In genomic region chr15:77393471-77393840, GRCh38 we compare ENCODE assay signal across 39 cellular contexts. TPM values are rescaled to one million over a fixed set of nuclear protein-coding genes. Genes with fewer than 3 reads are reported as not detected.
DNase-seq lines count a peak whose midpoint lies in the region; ATAC-seq, FAIRE-seq and TF ChIP-seq lines count a peak whose summit lies in the region.
"Had no signal": no experiment of that assay in that cellular context is flagged by ENCODE, and none has a peak within 500 bp of the region (broad histone marks: within the 10 kb centered on the region; RNA-seq: fewer than 3 reads in every experiment).

No MANE protein-coding gene starts in this region.

- POLR2A ChIA-PET in OCI-LY7 (lab: Charles Lee) = interaction anchor here (0.6 kb wide), 1 partner anchor 1110 kb away, joined by 4 read pairs; no protein-coding TSS in a partner anchor

- no peak for FAIRE-seq in bronchial epithelial cell (lab: Jason Lieb, UNC)
- FAIRE-seq: GM18507, RCC 7860, TTC549, urothelium cell line had no signal

- H3K4me2 ChIP-seq in OCI-LY7 (ENCODE audit: low read length) = no peak overlapping the region
- H3K4me2 ChIP-seq: neural progenitor cell had no signal

- TF ChIP-seq CTCF in bronchial epithelial cell (IDR thresholded peaks at IDR 0.05; ENCODE audit: insufficient read depth, low read length, severe bottlenecking) = no peak
- TF ChIP-seq CTCF in OCI-LY7 (conservative IDR thresholded peaks at IDR 0.05; ENCODE audit: low read length) = no peak
- no peak for TF ChIP-seq CTCF in adrenal gland (IDR thresholded peaks at IDR 0.05)

- H3K9me3 ChIP-seq in OCI-LY7 (ENCODE audit: low read length) = peaks cover 25% of the 10 kb centered on the region; the same call in 1 of the 2 replicates
- H3K9me3 ChIP-seq in adrenal gland (replicated peaks in 1 of 3) = peaks cover 0 to 12% (median 5%) of the 10 kb centered on the region in 3 donors
- H3K9me3 ChIP-seq: testis had no signal

- no peak overlapping the region for H2AFZ ChIP-seq in OCI-LY7 (ENCODE audit: low read length)
- H2AFZ ChIP-seq: neural progenitor cell had no signal

- DNase-seq in ELR (ENCODE audit: low read depth) = peak; percentile 52
- peak; percentile 15 for DNase-seq in LHCN-M2 (ENCODE audit: low read depth)
- peak; percentile 49 for DNase-seq in bronchial epithelial cell (ENCODE audit: low read depth)
- peak; percentile 8 for DNase-seq in glomerular visceral epithelial cell (ENCODE audit: extremely low spot score)
- DNase-seq in stimulated activated effector memory CD8-positive, alpha-beta T cell treated with anti-CD3 and anti-CD28 coated beads, Interleukin-12 subunit alpha, Interleukin-12 subunit beta, amount 100 ng/mL, for 72 hours (ENCODE audit: low spot score in 2 of 2) = no peak
- DNase-seq in OCI-LY7 (ENCODE audit: low spot score) = no peak
- DNase-seq in adrenal gland = no peak
- DNase-seq: activated CD4-positive, alpha-beta memory T cell treated with anti-CD3 and anti-CD28 coated beads for 36 hours; activated CD4-positive, CD25-positive, alpha-beta regulatory T cell treated with anti-CD3 and anti-CD28 coated beads, Interleukin-2, amount 50 U/mL, for 72 hours; activated CD8-positive, alpha-beta memory T cell treated with anti-CD3 and anti-CD28 coated beads, Interleukin-2, amount 50 U/mL, for 48 hours; anterior cingulate cortex; caudate nucleus; COR-L47; cortex of kidney; DMS79; endodermal cell; heart left ventricle; kidney glomerular epithelial cell; NCI-H2081; NCI-H2227 treated with DMSO at 0.1 percent for 48 hours; NCI-H748 treated with DMSO at 0.1 percent for 48 hours; posterior cingulate gyrus; sigmoid colon; stimulated activated naive CD8-positive, alpha-beta T cell treated with anti-CD3 and anti-CD28 coated beads, Interleukin-15, Interleukin-2, amounts not matched to agents 100 U/mL and 50 U/mL, for 24 hours; testis had no signal

- H3K4me3 ChIP-seq in bronchial epithelial cell (ENCODE audit: low read depth, low read length) (no peak overlapping the region), OCI-LY7 (ENCODE audit: low read depth, low read length, poor library complexity, severe bottlenecking) (no peak overlapping the region), adrenal gland (no peak overlapping the region)
- H3K4me3 ChIP-seq: BLaER1 treated with 17β-estradiol and CSF1 and Interleukin-3, amounts not matched to agents 10 nM and 100 nM; esophagus muscularis mucosa; heart left ventricle; neural progenitor cell; sigmoid colon; SK-N-MC; testis had no signal

- H3K9me3 Mint-ChIP-seq in stimulated activated effector memory CD8-positive, alpha-beta T cell treated with anti-CD3 and anti-CD28 coated beads, Interleukin-12 subunit alpha, Interleukin-12 subunit beta, amount 100 ng/mL, for 72 hours = peaks cover 24% of the 10 kb centered on the region

- no peaks in the 10 kb centered on the region for H3K36me3 ChIP-seq in bronchial epithelial cell (ENCODE audit: control insufficient read depth, insufficient read depth, low read length)
- no peaks in the 10 kb centered on the region for H3K36me3 ChIP-seq in OCI-LY7 (ENCODE audit: insufficient read depth, low read length)
- no peaks in the 10 kb centered on the region for H3K36me3 ChIP-seq in adrenal gland (replicated peaks in 1 of 2)
- H3K36me3 ChIP-seq: esophagus muscularis mucosa, heart left ventricle, sigmoid colon had no signal

- peaks cover 5% of the 10 kb centered on the region for H3K4me1 Mint-ChIP-seq in stimulated activated effector memory CD8-positive, alpha-beta T cell treated with anti-CD3 and anti-CD28 coated beads, Interleukin-12 subunit alpha, Interleukin-12 subunit beta, amount 100 ng/mL, for 72 hours
- H3K4me1 Mint-ChIP-seq: endodermal cell, neural progenitor cell had no signal

- H3K4me1 ChIP-seq in OCI-LY7 (ENCODE audit: insufficient read depth, low read length, poor library complexity, severe bottlenecking) (no peaks in the 10 kb centered on the region), adrenal gland (replicated peaks in 1 of 2) (peaks cover 4 to 18% of the 10 kb centered on the region in 2 donors)
- H3K4me1 ChIP-seq: neural progenitor cell had no signal

- H3K4me3 Mint-ChIP-seq in stimulated activated effector memory CD8-positive, alpha-beta T cell treated with anti-CD3 and anti-CD28 coated beads, Interleukin-12 subunit alpha, Interleukin-12 subunit beta, amount 100 ng/mL, for 72 hours = no peak overlapping the region
- H3K4me3 Mint-ChIP-seq: activated CD4-positive, alpha-beta memory T cell treated with anti-CD3 and anti-CD28 coated beads for 36 hours; activated naive CD4-positive, alpha-beta T cell treated with anti-CD3 and anti-CD28 coated beads, Interleukin-2, amount 50 U/mL, for 24 hours; endodermal cell; IgD-negative memory B cell; memory B cell; neural progenitor cell; T-helper 1 cell treated with Interleukin-12 subunit alpha and Interleukin-12 subunit beta and Interleukin-4 antibody, amounts not matched to agents 30 μg/mL and 1 μg/mL, for 36 hours had no signal

- no peak overlapping the region for H3K27ac ChIP-seq in OCI-LY7 (ENCODE audit: low read depth, low read length, poor library complexity, severe bottlenecking)
- H3K27ac ChIP-seq in adrenal gland = no peak overlapping the region
- H3K27ac ChIP-seq: BLaER1 treated with 17β-estradiol and CSF1 and Interleukin-3, amounts not matched to agents 10 nM and 100 nM; esophagus muscularis mucosa; heart left ventricle; neural progenitor cell; sigmoid colon; SK-N-MC; testis had no signal

- CTCF ChIA-PET in OCI-LY7 (lab: Charles Lee; ENCODE audit: unreplicated experiment) = no interaction called here

- H3K79me2 ChIP-seq in OCI-LY7 (ENCODE audit: insufficient read depth, low read depth, low read length) = no peaks in the 10 kb centered on the region

- no TSS peak for BruUV-seq in OCI-LY7 (replicated peaks; lab: Mats Ljungman, UMichigan)

- no peaks in the 10 kb centered on the region for H4K20me1 ChIP-seq in OCI-LY7 (ENCODE audit: insufficient read depth, low read length)

- no peak overlapping the region for H3K27ac Mint-ChIP-seq in stimulated activated effector memory CD8-positive, alpha-beta T cell treated with anti-CD3 and anti-CD28 coated beads, Interleukin-12 subunit alpha, Interleukin-12 subunit beta, amount 100 ng/mL, for 72 hours
- H3K27ac Mint-ChIP-seq: activated CD4-positive, alpha-beta memory T cell treated with anti-CD3 and anti-CD28 coated beads for 36 hours; activated naive CD4-positive, alpha-beta T cell treated with anti-CD3 and anti-CD28 coated beads, Interleukin-2, amount 50 U/mL, for 24 hours; activated T-helper 2 cell treated with anti-CD3 and anti-CD28 coated beads, Interferon-gamma antibody, Interleukin-2, Interleukin-4, amounts not matched to agents 10 μg/mL and 5 μg/mL and 100 μg/mL, durations not matched to agents 14 hours and 24 hours and 36 hours; endodermal cell; memory B cell; neural progenitor cell; T-helper 1 cell treated with Interleukin-12 subunit alpha and Interleukin-12 subunit beta and Interleukin-4 antibody, amounts not matched to agents 30 μg/mL and 1 μg/mL, for 36 hours had no signal

- intact Hi-C loops in OCI-LY7 (cut with micrococcal nuclease; ENCODE audit: unreplicated experiment) (no loop called here), adrenal gland (cut with DNase I) (no loop called here)

- ATAC-seq in stimulated activated effector memory CD8-positive, alpha-beta T cell treated with anti-CD3 and anti-CD28 coated beads, Interleukin-12 subunit alpha, Interleukin-12 subunit beta, amount 100 ng/mL, for 72 hours = no peak
- ATAC-seq in HG02759 (IDR thresholded peaks at IDR 0.05; ENCODE audit: unreplicated experiment) = no peak
- ATAC-seq: stimulated activated naive CD8-positive, alpha-beta T cell treated with anti-CD3 and anti-CD28 coated beads, Interleukin-15, Interleukin-2, amounts not matched to agents 100 U/mL and 50 U/mL, for 24 hours had no signal

- H3K9me2 ChIP-seq in OCI-LY7 (ENCODE audit: insufficient read depth, low read length) = no peaks in the 10 kb centered on the region

- TF ChIP-seq POLR2A in adrenal gland (IDR thresholded peaks at IDR 0.05) = no peak

- no peaks in the 10 kb centered on the region for H3K36me3 Mint-ChIP-seq in stimulated activated effector memory CD8-positive, alpha-beta T cell treated with anti-CD3 and anti-CD28 coated beads, Interleukin-12 subunit alpha, Interleukin-12 subunit beta, amount 100 ng/mL, for 72 hours
- H3K36me3 Mint-ChIP-seq: IgD-negative memory B cell had no signal

- no peaks in the 10 kb centered on the region for H3K27me3 ChIP-seq in bronchial epithelial cell (ENCODE audit: control insufficient read depth, insufficient read depth, low read length)
- no peaks in the 10 kb centered on the region for H3K27me3 ChIP-seq in adrenal gland
- H3K27me3 ChIP-seq: BLaER1 treated with 17β-estradiol and CSF1 and Interleukin-3, amounts not matched to agents 10 nM and 100 nM; esophagus muscularis mucosa; heart left ventricle; neural progenitor cell; sigmoid colon; testis had no signal

RNA-seq across cellular contexts. Expression of gene PEAK1, which starts 26.4 kb away (rescaled TPM):
- total RNA-seq in LHCN-M2 (2014; rRNA removed) = 11.7 and 15.0 TPM in 2 replicates
- 12.4 TPM for polyA plus RNA-seq in LHCN-M2 (2012)
- total RNA-seq in bronchial epithelial cell = 3.7 and 10.0 TPM in 2 replicates
- 6.0 and 8.9 TPM in 2 replicates for total RNA-seq in OCI-LY7 (2014; rRNA removed; shearing (Covaris generic))
- total RNA-seq in OCI-LY7 (2022) = 10.8 and 12.6 TPM in 2 replicates
- total RNA-seq in adrenal gland = 10 to 100 TPM; 21.6 to 68.4 (median 33.0) TPM
- 10 to 100 TPM in 2 of 3 donors, 1 to 10 TPM in 1; 3.1 to 13.0 (median 10.6) TPM for polyA plus RNA-seq in adrenal gland

RNA-seq across cellular contexts. Expression of gene HMG20A, which starts 27.2 kb away (rescaled TPM):
- 24.4 and 24.8 TPM in 2 replicates for total RNA-seq in LHCN-M2 (2014; rRNA removed)
- polyA plus RNA-seq in LHCN-M2 (2012) = 15.1 TPM
- 9.7 and 16.0 TPM in 2 replicates for total RNA-seq in bronchial epithelial cell
- total RNA-seq in OCI-LY7 (2014; rRNA removed; shearing (Covaris generic)) = 29.1 and 34.1 TPM in 2 replicates
- total RNA-seq in OCI-LY7 (2022) = 49.9 and 55.6 TPM in 2 replicates
- 10 to 100 TPM; 25.8 to 57.2 (median 38.9) TPM for total RNA-seq in adrenal gland
- polyA plus RNA-seq in adrenal gland = 10 to 100 TPM; 14.0 to 49.4 (median 15.3) TPM

Comparison
In these comparisons a context has a peak if more than half of its experiments do, and no peak if none do; other contexts are left out.
1. DNase-seq: peak in ELR (single experiment), LHCN-M2 (single experiment), bronchial epithelial cell (single experiment) and glomerular visceral epithelial cell (single experiment); none in stimulated activated effector memory CD8-positive, alpha-beta T cell treated with anti-CD3 and anti-CD28 coated beads, Interleukin-12 subunit alpha, Interleukin-12 subunit beta, amount 100 ng/mL, for 72 hours (0 of 2), OCI-LY7 (single experiment) and adrenal gland (0 of 7).